ENCODE assay signal across 16 cellular contexts in the genomic region with DNA sequence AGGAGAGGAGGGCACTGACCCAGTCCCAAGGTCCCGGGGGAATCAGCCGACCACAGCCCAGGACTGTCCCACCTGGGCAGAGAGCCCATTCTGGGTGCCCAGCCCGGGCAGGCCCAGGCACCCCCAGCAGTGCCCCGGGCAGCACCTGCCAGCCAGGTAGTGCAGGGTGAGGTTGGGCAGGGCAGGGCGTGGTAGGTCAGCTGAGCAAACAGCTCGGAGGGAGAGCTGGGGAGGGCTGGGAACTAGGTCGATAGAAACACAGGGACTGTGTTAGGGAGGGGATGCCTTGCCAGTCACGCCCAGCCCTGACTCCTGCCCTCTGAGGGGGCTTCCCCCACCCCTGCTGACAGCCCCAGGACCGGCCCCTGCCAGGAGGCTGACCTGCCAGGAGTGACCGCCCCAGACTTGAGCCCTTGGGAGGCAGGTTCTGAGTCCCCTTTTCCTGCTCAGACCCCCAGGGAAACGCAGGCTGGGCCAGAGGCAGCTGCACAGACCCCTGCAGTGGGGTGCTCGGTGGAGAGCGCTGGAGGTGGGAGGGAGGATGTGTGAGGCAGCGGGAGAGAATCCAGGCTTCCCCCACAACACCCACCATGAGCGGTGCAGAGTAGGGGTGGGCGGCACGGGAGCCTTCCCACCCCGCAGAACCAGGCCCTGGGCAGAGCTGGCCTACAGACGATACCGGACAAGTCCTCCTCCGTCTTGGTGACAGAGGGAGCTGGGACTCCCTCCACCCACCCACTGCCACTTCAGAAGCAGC. TPM values are rescaled to one million over a fixed set of nuclear protein-coding genes. Genes with fewer than 3 reads are reported as not detected.
A peak's percentile ranks its signal among the peaks of the same experiment; 100 is the strongest.
DNase-seq lines count a peak whose midpoint lies in the region; ATAC-seq, FAIRE-seq and TF ChIP-seq lines count a peak whose summit lies in the region.
"Had no signal": no experiment of that assay in that cellular context is flagged by ENCODE, and none has a peak within 500 bp of the region (broad histone marks: within the 10 kb centered on the region; RNA-seq: fewer than 3 reads in every experiment).

No MANE protein-coding gene starts in this region.

- no peak overlapping the region for H3K4me3 ChIP-seq in kidney (ENCODE audit: low read length in 2 of 2)
- H3K4me3 ChIP-seq: SJCRH30 had no signal

- DNase-seq in activated naive CD8-positive, alpha-beta T cell treated with anti-CD3 and anti-CD28 coated beads, Interleukin-2, amount 50 U/mL, for 24 hours: no peak
- DNase-seq in activated naive CD8-positive, alpha-beta T cell treated with anti-CD3 and anti-CD28 coated beads for 36 hours: no peak
- DNase-seq in NCI-H748 (lab: John Stamatoyannopoulos, UW; ENCODE audit: unreplicated experiment) (peak; percentile 90), kidney (peak; percentile 86), ureter (ENCODE audit: low spot score) (peak; percentile 84), endothelial cell (ENCODE audit: low spot score) (no peak)
- no peak for DNase-seq in activated CD4-positive, alpha-beta T cell treated with anti-CD3 and anti-CD28 coated beads, Interleukin-2, amount 50 U/mL, for 1 hour
- DNase-seq: activated CD8-positive, alpha-beta memory T cell treated with anti-CD3 and anti-CD28 coated beads, Interleukin-2, amount 50 U/mL, for 48 hours; amniotic stem cell; NCI-H2171; SJCRH30 had no signal

- no peaks in the 10 kb centered on the region for H3K36me3 Mint-ChIP-seq in activated naive CD8-positive, alpha-beta T cell treated with anti-CD3 and anti-CD28 coated beads, Interleukin-2, amount 50 U/mL, for 24 hours (ENCODE audit: low read depth)
- no peaks in the 10 kb centered on the region for H3K36me3 Mint-ChIP-seq in activated naive CD8-positive, alpha-beta T cell treated with anti-CD3 and anti-CD28 coated beads for 36 hours
- no peaks in the 10 kb centered on the region for H3K36me3 Mint-ChIP-seq in endothelial cell (ENCODE audit: low read depth, unreplicated experiment)
- H3K36me3 Mint-ChIP-seq: memory B cell had no signal

- no peaks in the 10 kb centered on the region for H3K9me3 Mint-ChIP-seq in activated naive CD8-positive, alpha-beta T cell treated with anti-CD3 and anti-CD28 coated beads, Interleukin-2, amount 50 U/mL, for 24 hours
- H3K9me3 Mint-ChIP-seq in activated naive CD8-positive, alpha-beta T cell treated with anti-CD3 and anti-CD28 coated beads for 36 hours: no peaks in the 10 kb centered on the region
- no peaks in the 10 kb centered on the region for H3K9me3 Mint-ChIP-seq in endothelial cell (ENCODE audit: unreplicated experiment)
- H3K9me3 Mint-ChIP-seq: memory B cell had no signal

- ATAC-seq in activated naive CD8-positive, alpha-beta T cell treated with anti-CD3 and anti-CD28 coated beads, Interleukin-2, amount 50 U/mL, for 24 hours: peak; percentile 17
- ATAC-seq in HG03432 (IDR thresholded peaks at IDR 0.05; ENCODE audit: unreplicated experiment): no peak

- no peak overlapping the region for H3K27ac ChIP-seq in kidney (ENCODE audit: low read depth in 2 of 2, low read length in 2 of 2)
- H3K27ac ChIP-seq: SJCRH30 had no signal

- no peaks in the 10 kb centered on the region for H3K4me1 Mint-ChIP-seq in activated naive CD8-positive, alpha-beta T cell treated with anti-CD3 and anti-CD28 coated beads, Interleukin-2, amount 50 U/mL, for 24 hours
- H3K4me1 Mint-ChIP-seq in activated naive CD8-positive, alpha-beta T cell treated with anti-CD3 and anti-CD28 coated beads for 36 hours: no peaks in the 10 kb centered on the region
- peaks cover 12% of the 10 kb centered on the region for H3K4me1 Mint-ChIP-seq in endothelial cell (ENCODE audit: unreplicated experiment)
- H3K4me1 Mint-ChIP-seq: memory B cell had no signal

- no peaks in the 10 kb centered on the region for H3K36me3 ChIP-seq in kidney (ENCODE audit: control insufficient read depth in 1 of 2, insufficient read depth in 2 of 2, low read length in 2 of 2)
- H3K36me3 ChIP-seq: SJCRH30 had no signal

- H3K27me3 Mint-ChIP-seq in activated naive CD8-positive, alpha-beta T cell treated with anti-CD3 and anti-CD28 coated beads, Interleukin-2, amount 50 U/mL, for 24 hours: peaks cover 26% of the 10 kb centered on the region
- H3K27me3 Mint-ChIP-seq in activated naive CD8-positive, alpha-beta T cell treated with anti-CD3 and anti-CD28 coated beads for 36 hours: peaks cover 33% of the 10 kb centered on the region
- peaks cover 17% of the 10 kb centered on the region for H3K27me3 Mint-ChIP-seq in endothelial cell (ENCODE audit: unreplicated experiment)

- no peaks in the 10 kb centered on the region for H3K4me1 ChIP-seq in kidney (ENCODE audit: control insufficient read depth in 1 of 2, insufficient read depth in 1 of 2, low read depth in 1 of 2, low read length in 2 of 2)

- H3K9ac ChIP-seq in kidney (ENCODE audit: low read length in 2 of 2): no peak overlapping the region

- intact Hi-C loops in kidney (cut with DNase I): no loop called here

- H3K4me3 Mint-ChIP-seq in activated naive CD8-positive, alpha-beta T cell treated with anti-CD3 and anti-CD28 coated beads, Interleukin-2, amount 50 U/mL, for 24 hours: no peak overlapping the region
- H3K4me3 Mint-ChIP-seq in activated naive CD8-positive, alpha-beta T cell treated with anti-CD3 and anti-CD28 coated beads for 36 hours: no peak overlapping the region
- no peak overlapping the region for H3K4me3 Mint-ChIP-seq in endothelial cell (ENCODE audit: unreplicated experiment)
- H3K4me3 Mint-ChIP-seq: memory B cell had no signal

- no peak for FAIRE-seq in kidney (lab: Jason Lieb, UNC)

- no peak overlapping the region for H3K27ac Mint-ChIP-seq in activated naive CD8-positive, alpha-beta T cell treated with anti-CD3 and anti-CD28 coated beads, Interleukin-2, amount 50 U/mL, for 24 hours
- H3K27ac Mint-ChIP-seq in activated naive CD8-positive, alpha-beta T cell treated with anti-CD3 and anti-CD28 coated beads for 36 hours: no peak overlapping the region
- H3K27ac Mint-ChIP-seq in endothelial cell (ENCODE audit: unreplicated experiment): no peak overlapping the region
- H3K27ac Mint-ChIP-seq: memory B cell had no signal

- TF ChIP-seq CTCF in kidney (IDR thresholded peaks at IDR 0.05; ENCODE audit: borderline replicate concordance, extremely low read depth, insufficient read depth) (no peak), endothelial cell (IDR thresholded peaks at IDR 0.05; ENCODE audit: unreplicated experiment) (no peak)

- no peaks in the 10 kb centered on the region for H3K9me3 ChIP-seq in kidney (ENCODE audit: control insufficient read depth in 1 of 2, low read length in 2 of 2)
- H3K9me3 ChIP-seq: SJCRH30 had no signal

RNA-seq across cellular contexts. Expression of a gene that starts 4.7 kb away (rescaled TPM):
- total RNA-seq in activated naive CD8-positive, alpha-beta T cell treated with anti-CD3 and anti-CD28 coated beads for 36 hours: not detected
- 0.19 TPM for total RNA-seq in kidney
- polyA plus RNA-seq in kidney (ENCODE audit: insufficient read depth, low read depth, low replicate concordance): 0.73 TPM
- total RNA-seq in ureter: 12.9 TPM
- not detected for total RNA-seq in endothelial cell (ENCODE audit: unreplicated experiment)
- total RNA-seq: pulmonary artery endothelial cell, SJCRH30, temporal lobe had no signal
- polyA plus RNA-seq: AG04450 had no signal

RNA-seq across cellular contexts. Expression of a gene that starts 29.5 kb away (rescaled TPM):
- 10 to 100 TPM; 21.3 to 22.4 TPM for total RNA-seq in activated naive CD8-positive, alpha-beta T cell treated with anti-CD3 and anti-CD28 coated beads for 36 hours
- total RNA-seq in kidney (32.0 TPM), ureter (27.2 TPM), endothelial cell (ENCODE audit: unreplicated experiment) (18.1 TPM)
- polyA plus RNA-seq in kidney (ENCODE audit: insufficient read depth, low read depth, low replicate concordance): 189 TPM

RNA-seq across cellular contexts. Expression of a gene that starts 41.0 kb away (rescaled TPM):
- total RNA-seq in activated naive CD8-positive, alpha-beta T cell treated with anti-CD3 and anti-CD28 coated beads for 36 hours: not detected
- total RNA-seq in kidney: not detected
- not detected for polyA plus RNA-seq in kidney (ENCODE audit: insufficient read depth, low read depth, low replicate concordance)
- total RNA-seq in ureter: not detected
- total RNA-seq in endothelial cell (ENCODE audit: unreplicated experiment): not detected
- total RNA-seq: pulmonary artery endothelial cell, temporal lobe had no signal
- polyA plus RNA-seq: AG04450 had no signal

RNA-seq across cellular contexts. Expression of a gene that starts 41.5 kb away (rescaled TPM):
- under 1 TPM in 1 of 2 experiments, not detected in 1; 0.27 TPM for total RNA-seq in activated naive CD8-positive, alpha-beta T cell treated with anti-CD3 and anti-CD28 coated beads for 36 hours
- total RNA-seq in kidney: 0.16 TPM
- 1.4 TPM for polyA plus RNA-seq in kidney (ENCODE audit: insufficient read depth, low read depth, low replicate concordance)
- total RNA-seq in ureter: not detected
- total RNA-seq in endothelial cell (ENCODE audit: unreplicated experiment): not detected
- total RNA-seq: SJCRH30 had no signal

RNA-seq across cellular contexts. Expression of a gene that starts 45.8 kb away (rescaled TPM):
- 100 to 1,000 TPM; 138 to 141 TPM for total RNA-seq in activated naive CD8-positive, alpha-beta T cell treated with anti-CD3 and anti-CD28 coated beads for 36 hours
- 123 TPM for total RNA-seq in kidney
- 432 TPM for polyA plus RNA-seq in kidney (ENCODE audit: insufficient read depth, low read depth, low replicate concordance)
- total RNA-seq in ureter: 97.5 TPM
- 122 TPM for total RNA-seq in endothelial cell (ENCODE audit: unreplicated experiment)

Comparison
In these comparisons a context has a peak if more than half of its experiments do, and no peak if none do; other contexts are left out.
1. DNase-seq: peak in NCI-H748 (single experiment), kidney (single experiment) and ureter (single experiment); none in activated naive CD8-positive, alpha-beta T cell treated with anti-CD3 and anti-CD28 coated beads, Interleukin-2, amount 50 U/mL, for 24 hours (single experiment), activated naive CD8-positive, alpha-beta T cell treated with anti-CD3 and anti-CD28 coated beads for 36 hours (single experiment), endothelial cell (single experiment) and activated CD4-positive, alpha-beta T cell treated with anti-CD3 and anti-CD28 coated beads, Interleukin-2, amount 50 U/mL, for 1 hour (single experiment).
2. RNA of a gene that starts 4.7 kb away (total RNA-seq): 12.9 TPM in ureter (single experiment); 0.19 TPM in kidney (single experiment), not detected in endothelial cell (single experiment) and not detected in activated naive CD8-positive, alpha-beta T cell treated with anti-CD3 and anti-CD28 coated beads for 36 hours; every median in the first group is over 10 times any median in the second.